Comparison of ENCODE assay signal across 10 cellular contexts in the genomic region with DNA sequence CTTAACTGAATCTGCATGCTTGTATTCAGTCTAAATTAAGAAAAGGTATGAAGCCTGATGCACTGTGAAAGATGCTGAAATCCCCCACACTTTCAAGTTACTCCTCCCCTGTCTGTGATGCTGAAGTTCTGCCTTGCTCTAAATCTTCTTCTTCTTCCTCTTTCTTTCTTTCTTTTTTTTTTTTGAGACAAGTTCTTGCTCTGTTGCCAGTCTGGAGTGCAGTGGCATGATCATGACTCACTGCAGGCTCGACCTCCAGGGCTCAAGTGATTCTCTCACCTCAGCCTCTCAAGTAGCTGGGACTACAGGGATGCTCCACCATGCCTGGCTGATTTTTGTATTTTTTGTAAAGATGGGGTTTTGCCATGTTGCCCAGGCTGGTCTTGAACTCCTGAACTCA.
DNase-seq lines count a peak whose midpoint lies in the region; ATAC-seq and TF ChIP-seq lines count a peak whose summit lies in the region.
"Had no signal": no experiment of that assay in that cellular context is flagged by ENCODE, and none has a peak within 500 bp of the region (broad histone marks: within the 10 kb centered on the region; RNA-seq: fewer than 3 reads in every experiment).

No MANE protein-coding gene starts in this region.

- H3K9me2 ChIP-seq in SU-DHL-6 (replicated peaks; ENCODE audit: insufficient read depth, low read length), result no peaks in the 10 kb centered on the region

- DNase-seq in T-helper 1 cell (no peak), brain microvascular endothelial cell (peak; percentile 45), renal cortical epithelial cell (ENCODE audit: low read depth) (peak; percentile 79), NCI-H526 (lab: John Stamatoyannopoulos, UW) (no peak), NCI-H1436 (lab: John Stamatoyannopoulos, UW) (no peak)
- DNase-seq: 8988T had no signal

- peaks cover 18% of the 10 kb centered on the region for H3K36me3 Mint-ChIP-seq in T-helper 1 cell treated with Interleukin-12 subunit alpha and Interleukin-12 subunit beta and Interleukin-4 antibody, amounts not matched to agents 30 μg/mL and 1 μg/mL, for 36 hours (ENCODE audit: low read depth)

- no peaks in the 10 kb centered on the region for H4K20me1 ChIP-seq in SU-DHL-6 (ENCODE audit: low read depth, low read length)

- no peak overlapping the region for H3K9ac ChIP-seq in SU-DHL-6 (ENCODE audit: low read length)

- in situ Hi-C loops in brain microvascular endothelial cell (cut with HindIII; ENCODE audit: low pct_ligation_motif_present, low sequenced_read_pairs), result no loop called here

- peaks cover 41% of the 10 kb centered on the region for H3K4me1 Mint-ChIP-seq in T-helper 1 cell treated with Interleukin-12 subunit alpha and Interleukin-12 subunit beta and Interleukin-4 antibody, amounts not matched to agents 30 μg/mL and 1 μg/mL, for 36 hours (ENCODE audit: low read depth)

- peak overlapping the region; percentile 65 for H2AFZ ChIP-seq in SU-DHL-6 (ENCODE audit: low read depth, low read length, severe bottlenecking)

- H3K9me3 Mint-ChIP-seq in T-helper 1 cell treated with Interleukin-12 subunit alpha and Interleukin-12 subunit beta and Interleukin-4 antibody, amounts not matched to agents 30 μg/mL and 1 μg/mL, for 36 hours, result peaks cover 14% of the 10 kb centered on the region

- no peaks in the 10 kb centered on the region for H3K79me2 ChIP-seq in SU-DHL-6 (ENCODE audit: insufficient read depth, low read length)

- peak overlapping the region; percentile 47 for H3K27ac Mint-ChIP-seq in T-helper 1 cell treated with Interleukin-12 subunit alpha and Interleukin-12 subunit beta and Interleukin-4 antibody, amounts not matched to agents 30 μg/mL and 1 μg/mL, for 36 hours

- no peak for ATAC-seq in GM21447 (IDR thresholded peaks at IDR 0.05; ENCODE audit: unreplicated experiment)

- H3K4me3 ChIP-seq in SU-DHL-6 (ENCODE audit: insufficient read depth, low read length, poor library complexity, severe bottlenecking), result no peak overlapping the region
- H3K4me3 ChIP-seq in brain microvascular endothelial cell (ENCODE audit: low read depth, low read length), result no peak overlapping the region
- H3K4me3 ChIP-seq: HAP-1 had no signal

- H3K36me3 ChIP-seq in SU-DHL-6 (ENCODE audit: low read length), result no peaks in the 10 kb centered on the region
- H3K36me3 ChIP-seq in brain microvascular endothelial cell (replicated peaks), result no peaks in the 10 kb centered on the region
- H3K36me3 ChIP-seq: HAP-1 had no signal

- no peaks in the 10 kb centered on the region for H3F3A ChIP-seq in SU-DHL-6 (ENCODE audit: insufficient read depth)

- H3K27me3 ChIP-seq in SU-DHL-6 (ENCODE audit: low read length) (no peaks in the 10 kb centered on the region), brain microvascular endothelial cell (replicated peaks) (no peaks in the 10 kb centered on the region)

- no peaks in the 10 kb centered on the region for H3K27me3 Mint-ChIP-seq in T-helper 1 cell treated with Interleukin-12 subunit alpha and Interleukin-12 subunit beta and Interleukin-4 antibody, amounts not matched to agents 30 μg/mL and 1 μg/mL, for 36 hours (ENCODE audit: low read depth)

- H3K9me3 ChIP-seq in SU-DHL-6 (ENCODE audit: insufficient read depth, low read length), result no peaks in the 10 kb centered on the region
- H3K9me3 ChIP-seq: HAP-1 had no signal

- no peak overlapping the region for H3K27ac ChIP-seq in SU-DHL-6 (ENCODE audit: low read depth, low read length)
- no peak overlapping the region for H3K27ac ChIP-seq in brain microvascular endothelial cell

- peak overlapping the region; percentile 33 for H3K4me2 ChIP-seq in SU-DHL-6 (ENCODE audit: low read depth, low read length, poor library complexity, severe bottlenecking)

- peak overlapping the region; percentile 17 for H3K4me3 Mint-ChIP-seq in T-helper 1 cell treated with Interleukin-12 subunit alpha and Interleukin-12 subunit beta and Interleukin-4 antibody, amounts not matched to agents 30 μg/mL and 1 μg/mL, for 36 hours

- TF ChIP-seq CTCF in SU-DHL-6 (IDR thresholded peaks at IDR 0.05; ENCODE audit: insufficient read depth, low read length, poor library complexity, severe bottlenecking) (no peak), brain microvascular endothelial cell (IDR thresholded peaks at IDR 0.05; ENCODE audit: low read depth, low read length, missing control alignments) (no peak)

Comparison
In these comparisons a context has a peak if more than half of its experiments do, and no peak if none do; other contexts are left out.
1. DNase-seq: peak in brain microvascular endothelial cell (single experiment) and renal cortical epithelial cell (single experiment); none in T-helper 1 cell (0 of 5), NCI-H526 (0 of 2) and NCI-H1436 (single experiment).